ENCODE assay signal across 25 cellular contexts in genomic region chr7:117951711-117952280, GRCh38.
A peak's percentile ranks its signal among the peaks of the same experiment; 100 is the strongest.
DNase-seq lines count a peak whose midpoint lies in the region; ATAC-seq and TF ChIP-seq lines count a peak whose summit lies in the region.
"Had no signal": no experiment of that assay in that cellular context is flagged by ENCODE, and none has a peak within 500 bp of the region (broad histone marks: within the 10 kb centered on the region; RNA-seq: fewer than 3 reads in every experiment).

No MANE protein-coding gene starts in this region.

- no peaks in the 10 kb centered on the region for H3K4me1 Mint-ChIP-seq in CD8-positive, alpha-beta T cell (ENCODE audit: low read depth)
- H3K4me1 Mint-ChIP-seq: mesothelial cell of epicardium; naive thymus-derived CD8-positive, alpha-beta T cell had no signal

- H3K9me2 ChIP-seq in Loucy (replicated peaks; ENCODE audit: low read depth, low read length), result no peaks in the 10 kb centered on the region

- H3K9me3 ChIP-seq in Loucy (ENCODE audit: insufficient read depth, low read depth, low read length), result no peaks in the 10 kb centered on the region
- no peaks in the 10 kb centered on the region for H3K9me3 ChIP-seq in CD8-positive, alpha-beta T cell (ENCODE audit: low read length)
- no peaks in the 10 kb centered on the region for H3K9me3 ChIP-seq in adrenal gland (replicated peaks in 1 of 3)
- H3K9me3 ChIP-seq: SJCRH30 had no signal

- no peak overlapping the region for H3K4me3 Mint-ChIP-seq in CD8-positive, alpha-beta T cell
- H3K4me3 Mint-ChIP-seq: activated naive CD4-positive, alpha-beta T cell treated with anti-CD3 and anti-CD28 coated beads for 36 hours; activated T-cell treated with anti-CD3 and anti-CD28 coated beads, Interleukin-2, amount 50 U/mL, for 72 hours; mesothelial cell of epicardium; naive thymus-derived CD8-positive, alpha-beta T cell had no signal

- no peaks in the 10 kb centered on the region for H4K20me1 ChIP-seq in Loucy (ENCODE audit: insufficient read depth, low read length, poor library complexity, severe bottlenecking)

- H3K27me3 ChIP-seq in Loucy (ENCODE audit: insufficient read depth, low read length, poor library complexity, severe bottlenecking) (no peaks in the 10 kb centered on the region), adrenal gland (no peaks in the 10 kb centered on the region)
- no peaks in the 10 kb centered on the region for H3K27me3 ChIP-seq in CD8-positive, alpha-beta T cell (ENCODE audit: insufficient read depth, low read length)
- H3K27me3 ChIP-seq: heart right ventricle, SJCRH30, stomach, tibial nerve had no signal

- no peaks in the 10 kb centered on the region for H3F3A ChIP-seq in Loucy (ENCODE audit: low read depth)

- H3K79me2 ChIP-seq in Loucy (ENCODE audit: insufficient read depth, low read length), result no peaks in the 10 kb centered on the region

- no peak overlapping the region for H3K27ac ChIP-seq in CD8-positive, alpha-beta T cell (ENCODE audit: low read depth, low read length)
- H3K27ac ChIP-seq in adrenal gland, result no peak overlapping the region
- H3K27ac ChIP-seq: heart right ventricle, left ventricle myocardium inferior, SJCRH30, stomach, tibial nerve had no signal

- POLR2A ChIA-PET in CD8-positive, alpha-beta T cell (lab: Charles Lee), result no interaction called here

- H3K36me3 ChIP-seq in Loucy (ENCODE audit: insufficient read depth, low read length) (no peaks in the 10 kb centered on the region), adrenal gland (replicated peaks in 1 of 2) (no peaks in the 10 kb centered on the region)
- H3K36me3 ChIP-seq in CD8-positive, alpha-beta T cell (ENCODE audit: insufficient read depth, low read length), result no peaks in the 10 kb centered on the region
- H3K36me3 ChIP-seq: heart right ventricle, left ventricle myocardium inferior, SJCRH30, stomach, tibial nerve had no signal

- no peak overlapping the region for H3K4me3 ChIP-seq in Loucy (ENCODE audit: low read length, poor library complexity, severe bottlenecking)
- H3K4me3 ChIP-seq in CD8-positive, alpha-beta T cell (ENCODE audit: low read depth, low read length), result no peak overlapping the region
- no peak overlapping the region for H3K4me3 ChIP-seq in adrenal gland
- H3K4me3 ChIP-seq: heart right ventricle, left ventricle myocardium inferior, SJCRH30, stomach, tibial nerve had no signal

- peaks cover 34% of the 10 kb centered on the region for H3K4me1 ChIP-seq in Loucy (ENCODE audit: insufficient read depth, low read length, poor library complexity, severe bottlenecking)
- H3K4me1 ChIP-seq in CD8-positive, alpha-beta T cell (ENCODE audit: insufficient read depth, low read length), result no peaks in the 10 kb centered on the region
- H3K4me1 ChIP-seq in adrenal gland (replicated peaks in 1 of 2), result no peaks in the 10 kb centered on the region
- H3K4me1 ChIP-seq: heart right ventricle, left ventricle myocardium inferior, SJCRH30, stomach, tibial nerve had no signal

- WGBS in adrenal gland, 4 donors, result 59 to 64% (median 62%) methylated on average over 4 of the region's 4 CpGs

- intact Hi-C loops in CD8-positive, alpha-beta T cell (cut with DNase I, micrococcal nuclease), result no loop called here
- intact Hi-C loops in adrenal gland (cut with DNase I), result no loop called here

- TF ChIP-seq POLR2A in adrenal gland (IDR thresholded peaks at IDR 0.05), result no peak

- DNase-seq in NCI-H1092 treated with DMSO at 0.1 percent for 48 hours (lab: John Stamatoyannopoulos, UW) (peak; percentile 29), NCI-H1092 (lab: John Stamatoyannopoulos, UW) (no peak), SHP77 treated with DMSO at 0.1 percent for 48 hours (lab: John Stamatoyannopoulos, UW) (peak; percentile 69), kidney tubule cell (ENCODE audit: low spot score) (peak; percentile 48), adrenal gland (no peak)
- DNase-seq in activated naive CD4-positive, alpha-beta T cell treated with anti-CD3 and anti-CD28 coated beads, Interleukin-2, amount 50 U/mL, for 16 hours, result no peak
- DNase-seq in CD8-positive, alpha-beta T cell, result no peak
- DNase-seq: 8988T; activated CD4-positive, alpha-beta T cell treated with anti-CD3 and anti-CD28 coated beads for 4 hours; activated naive CD4-positive, alpha-beta T cell treated with anti-CD3 and anti-CD28 coated beads for 36 hours; activated T-cell treated with anti-CD3 and anti-CD28 coated beads, Interleukin-2, amount 50 U/mL, for 72 hours; caudate nucleus; DND-41; heart right ventricle; left ventricle myocardium inferior; naive thymus-derived CD8-positive, alpha-beta T cell; NCI-H187; NCI-H446 treated with DMSO at 0.1 percent for 48 hours; right cardiac atrium; SJCRH30; stimulated activated CD4-positive, alpha-beta T cell treated with anti-CD3 and anti-CD28 coated beads, Interleukin-12 subunit alpha, Interleukin-12 subunit beta, amount 100 ng/mL, for 4 hours; stomach had no signal

- peak overlapping the region; percentile 66; the same call in 1 of the 2 replicates for H2AFZ ChIP-seq in Loucy (ENCODE audit: low read length)

- no peak for ATAC-seq in CD8-positive, alpha-beta T cell
- ATAC-seq: activated T-cell treated with anti-CD3 and anti-CD28 coated beads, Interleukin-2, amount 50 U/mL, for 72 hours; heart right ventricle; naive thymus-derived CD8-positive, alpha-beta T cell; right cardiac atrium had no signal

- no peak for TF ChIP-seq CTCF in Loucy (conservative IDR thresholded peaks at IDR 0.05; ENCODE audit: low read length)
- TF ChIP-seq CTCF in CD8-positive, alpha-beta T cell (IDR thresholded peaks at IDR 0.05), result no peak
- no peak for TF ChIP-seq CTCF in adrenal gland (IDR thresholded peaks at IDR 0.05)

- peak overlapping the region; percentile 59 for H3K4me2 ChIP-seq in Loucy (ENCODE audit: low read depth, low read length, poor library complexity, severe bottlenecking)

- no peaks in the 10 kb centered on the region for H3K36me3 Mint-ChIP-seq in CD8-positive, alpha-beta T cell
- H3K36me3 Mint-ChIP-seq: mesothelial cell of epicardium; naive thymus-derived CD8-positive, alpha-beta T cell had no signal

- no peak overlapping the region for H3K27ac Mint-ChIP-seq in CD8-positive, alpha-beta T cell
- H3K27ac Mint-ChIP-seq: activated naive CD4-positive, alpha-beta T cell treated with anti-CD3 and anti-CD28 coated beads for 36 hours; activated T-cell treated with anti-CD3 and anti-CD28 coated beads, Interleukin-2, amount 50 U/mL, for 72 hours; mesothelial cell of epicardium; naive thymus-derived CD8-positive, alpha-beta T cell had no signal

- H3K27me3 Mint-ChIP-seq in CD8-positive, alpha-beta T cell (ENCODE audit: low read depth), result peaks cover 4% of the 10 kb centered on the region

- CTCF ChIA-PET in CD8-positive, alpha-beta T cell (lab: Charles Lee), result no interaction called here

- no peak overlapping the region for H3K9ac ChIP-seq in Loucy (ENCODE audit: low read depth, low read length, poor library complexity, severe bottlenecking)

- H3K9me3 Mint-ChIP-seq in CD8-positive, alpha-beta T cell, result no peaks in the 10 kb centered on the region
- H3K9me3 Mint-ChIP-seq: activated naive CD4-positive, alpha-beta T cell treated with anti-CD3 and anti-CD28 coated beads for 36 hours; activated T-cell treated with anti-CD3 and anti-CD28 coated beads, Interleukin-2, amount 50 U/mL, for 72 hours had no signal

Comparison
In these comparisons a context has a peak if more than half of its experiments do, and no peak if none do; other contexts are left out.
1. DNase-seq: peak in NCI-H1092 treated with DMSO at 0.1 percent for 48 hours (single experiment), SHP77 treated with DMSO at 0.1 percent for 48 hours (single experiment) and kidney tubule cell (single experiment); none in NCI-H1092 (single experiment), activated naive CD4-positive, alpha-beta T cell treated with anti-CD3 and anti-CD28 coated beads, Interleukin-2, amount 50 U/mL, for 16 hours (single experiment), CD8-positive, alpha-beta T cell (0 of 7) and adrenal gland (0 of 7).